In the genomic region with DNA sequence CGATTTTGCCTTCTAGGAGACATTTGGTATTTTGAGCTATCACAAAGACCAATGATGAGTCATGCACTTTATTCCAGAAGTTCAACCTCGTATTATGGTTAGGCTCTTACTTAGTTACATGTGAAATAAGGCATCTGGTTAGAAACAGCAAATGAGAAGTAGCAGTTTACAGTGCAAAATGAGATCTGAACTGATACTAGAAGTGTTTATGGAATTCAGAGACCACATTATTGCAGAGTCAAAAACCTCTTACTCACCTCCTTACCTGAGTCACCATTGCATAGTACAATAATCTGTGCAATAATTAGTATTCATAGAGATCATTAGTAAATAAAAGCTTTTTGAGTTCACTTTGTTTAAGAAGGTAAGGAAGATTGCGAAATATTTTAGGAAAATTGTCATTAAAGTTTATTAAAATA, we compare ENCODE assay signal across 10 cellular contexts. TPM values are rescaled to one million over a fixed set of nuclear protein-coding genes. Genes with fewer than 3 reads are reported as not detected.
A peak's percentile ranks its signal among the peaks of the same experiment; 100 is the strongest.
DNase-seq lines count a peak whose midpoint lies in the region; ATAC-seq and TF ChIP-seq lines count a peak whose summit lies in the region.
"Had no signal": no experiment of that assay in that cellular context is flagged by ENCODE, and none has a peak within 500 bp of the region (broad histone marks: within the 10 kb centered on the region; RNA-seq: fewer than 3 reads in every experiment).

No MANE protein-coding gene starts in this region.

- H3K9ac ChIP-seq in colonic mucosa (ENCODE audit: low read depth in 2 of 2, low read length in 2 of 2) = no peak overlapping the region

- no peaks in the 10 kb centered on the region for H3K9me3 Mint-ChIP-seq in activated naive CD4-positive, alpha-beta T cell treated with anti-CD3 and anti-CD28 coated beads, Interleukin-2, amount 50 U/mL, for 72 hours
- H3K9me3 Mint-ChIP-seq: CD14-positive monocyte had no signal

- ATAC-seq in activated naive CD4-positive, alpha-beta T cell treated with anti-CD3 and anti-CD28 coated beads, Interleukin-2, amount 50 U/mL, for 72 hours = peak; percentile 76 to 83
- ATAC-seq in stimulated activated naive CD8-positive, alpha-beta T cell treated with anti-CD3 and anti-CD28 coated beads, Interleukin-15, Interleukin-2, amounts not matched to agents 100 U/mL and 50 U/mL, for 24 hours = peak; percentile 59

- 83 to 84% methylated on average over 3 of the region's 3 CpGs for WGBS in thyroid gland, 2 donors

- H3K9me3 ChIP-seq in thyroid gland (no peaks in the 10 kb centered on the region), colonic mucosa (no peaks in the 10 kb centered on the region)

- H3K4me1 ChIP-seq in thyroid gland = peaks cover 5 to 20% of the 10 kb centered on the region in 2 donors
- H3K4me1 ChIP-seq in colonic mucosa = no peaks in the 10 kb centered on the region

- peak overlapping the region in 1 of 2 donors; percentile 7 for H3K27ac Mint-ChIP-seq in activated naive CD4-positive, alpha-beta T cell treated with anti-CD3 and anti-CD28 coated beads, Interleukin-2, amount 50 U/mL, for 72 hours

- H3K27me3 ChIP-seq in thyroid gland (no peaks in the 10 kb centered on the region), colonic mucosa (no peaks in the 10 kb centered on the region)

- no peak for TF ChIP-seq POLR2A in thyroid gland (IDR thresholded peaks at IDR 0.05)

- DNase-seq in activated naive CD4-positive, alpha-beta T cell treated with anti-CD3 and anti-CD28 coated beads, Interleukin-2, amount 50 U/mL, for 72 hours (ENCODE audit: low spot score in 2 of 2) = no peak
- DNase-seq in activated naive CD4-positive, alpha-beta T cell treated with Interleukin-2 at 50 U/mL for 16 hours = no peak
- DNase-seq in OCI-M1 (lab: John Stamatoyannopoulos, UW) (peak; percentile 37), fibroblast of gingiva (ENCODE audit: low read depth) (peak; percentile 21), thyroid gland (no peak), colonic mucosa (no peak)
- DNase-seq in stimulated activated naive CD8-positive, alpha-beta T cell treated with anti-CD3 and anti-CD28 coated beads, Interleukin-15, Interleukin-2, amounts not matched to agents 100 U/mL and 50 U/mL, for 24 hours = no peak
- DNase-seq in activated CD4-positive, alpha-beta T cell treated with anti-CD3 and anti-CD28 coated beads, Interleukin-2, amount 50 U/mL, for 1 hour = no peak
- DNase-seq: NCI-H2029 had no signal

- no peak for TF ChIP-seq CTCF in thyroid gland (IDR thresholded peaks at IDR 0.05)
- TF ChIP-seq CTCF in colonic mucosa (IDR thresholded peaks at IDR 0.05) = no peak

- intact Hi-C loops in thyroid gland (cut with DNase I) = no loop called here
- intact Hi-C loops in colonic mucosa (cut with DNase I) = no loop called here

- H3K27ac ChIP-seq in thyroid gland (no peak overlapping the region), colonic mucosa (no peak overlapping the region)

- no peaks in the 10 kb centered on the region for H3K36me3 ChIP-seq in thyroid gland
- H3K36me3 ChIP-seq in colonic mucosa = no peaks in the 10 kb centered on the region

- peaks cover 5 to 25% of the 10 kb centered on the region in 2 donors for H3K36me3 Mint-ChIP-seq in activated naive CD4-positive, alpha-beta T cell treated with anti-CD3 and anti-CD28 coated beads, Interleukin-2, amount 50 U/mL, for 72 hours

- H3K4me3 ChIP-seq in thyroid gland (replicated peaks in 1 of 3) (no peak overlapping the region), colonic mucosa (no peak overlapping the region)

RNA-seq across cellular contexts. Expression of gene SEC24B, which starts 38.7 kb away (rescaled TPM):
- 10 to 100 TPM; 23.5 to 29.4 TPM for total RNA-seq in activated naive CD4-positive, alpha-beta T cell treated with anti-CD3 and anti-CD28 coated beads, Interleukin-2, amount 50 U/mL, for 72 hours
- total RNA-seq in thyroid gland (10 to 100 TPM; 39.5 to 49.1 (median 42.6) TPM), colonic mucosa (10 to 100 TPM; 26.5 to 39.5 TPM)

Comparison
In these comparisons a context has a peak if more than half of its experiments do, and no peak if none do; other contexts are left out.
1. DNase-seq: peak in OCI-M1 (single experiment) and fibroblast of gingiva (single experiment); none in activated naive CD4-positive, alpha-beta T cell treated with anti-CD3 and anti-CD28 coated beads, Interleukin-2, amount 50 U/mL, for 72 hours (0 of 2), activated naive CD4-positive, alpha-beta T cell treated with Interleukin-2 at 50 U/mL for 16 hours (single experiment), stimulated activated naive CD8-positive, alpha-beta T cell treated with anti-CD3 and anti-CD28 coated beads, Interleukin-15, Interleukin-2, amounts not matched to agents 100 U/mL and 50 U/mL, for 24 hours (single experiment), activated CD4-positive, alpha-beta T cell treated with anti-CD3 and anti-CD28 coated beads, Interleukin-2, amount 50 U/mL, for 1 hour (single experiment), thyroid gland (0 of 2) and colonic mucosa (single experiment).